Comparison of ENCODE assay signal across 16 cellular contexts in the genomic region with DNA sequence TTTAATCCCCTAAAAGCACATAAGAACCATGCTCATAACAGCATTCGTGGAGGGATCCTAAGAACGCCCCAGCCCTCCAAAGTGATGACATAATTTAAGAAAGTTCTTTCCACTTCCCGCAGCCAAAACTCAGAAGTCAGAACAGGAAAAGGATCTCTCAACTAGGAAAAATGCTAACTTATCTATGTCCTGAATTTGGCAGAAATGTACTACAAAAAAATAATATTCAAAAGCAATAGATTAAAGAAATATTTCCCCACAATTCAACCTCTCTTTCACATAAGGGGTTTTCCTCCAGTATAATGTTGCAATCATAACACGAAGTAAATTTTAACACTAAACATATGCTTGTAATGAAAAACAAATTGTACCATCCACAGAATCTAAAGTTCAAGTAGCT. TPM values are rescaled to one million over a fixed set of nuclear protein-coding genes. Genes with fewer than 3 reads are reported as not detected.
DNase-seq lines count a peak whose midpoint lies in the region; ATAC-seq and TF ChIP-seq lines count a peak whose summit lies in the region.
"Had no signal": no experiment of that assay in that cellular context is flagged by ENCODE, and none has a peak within 500 bp of the region (broad histone marks: within the 10 kb centered on the region; RNA-seq: fewer than 3 reads in every experiment).

No MANE protein-coding gene starts in this region.

- intact Hi-C loops in heart left ventricle (cut with DNase I) (no loop called here), posterior vena cava (cut with DNase I) (no loop called here), vagina (cut with DNase I) (no loop called here)
- intact Hi-C loops in activated T-helper 1 cell treated with anti-CD3 and anti-CD28 coated beads, Interleukin-12 subunit alpha, Interleukin-12 subunit beta, Interleukin-2, Interleukin-4 antibody, amounts not matched to agents 30 ng/mL and 10 ng/mL and 1 ng/mL, durations not matched to agents 14 hours and 24 hours and 36 hours (cut with micrococcal nuclease) = no loop called here

- H3K4me1 Mint-ChIP-seq in activated T-helper 1 cell treated with anti-CD3 and anti-CD28 coated beads, Interleukin-12 subunit alpha, Interleukin-12 subunit beta, Interleukin-2, Interleukin-4 antibody, amounts not matched to agents 30 ng/mL and 10 ng/mL and 1 ng/mL, durations not matched to agents 14 hours and 24 hours and 36 hours (ENCODE audit: low read depth) = peaks cover 14% of the 10 kb centered on the region
- H3K4me1 Mint-ChIP-seq: CD14-positive monocyte had no signal

- H3K27ac ChIP-seq in heart left ventricle = peak overlapping the region; percentile 7 to 89 (median 64)
- H3K27ac ChIP-seq in vagina = peak overlapping the region; percentile 67

- H3K4me3 ChIP-seq in cardiac fibroblast (replicated peaks in 1 of 2; ENCODE audit: low read depth in 2 of 2, low read length in 2 of 2) (no peak overlapping the region), heart left ventricle (no peak overlapping the region), vagina (no peak overlapping the region)

- no peak overlapping the region for H3K4me3 Mint-ChIP-seq in activated T-helper 1 cell treated with anti-CD3 and anti-CD28 coated beads, Interleukin-12 subunit alpha, Interleukin-12 subunit beta, Interleukin-2, Interleukin-4 antibody, amounts not matched to agents 30 ng/mL and 10 ng/mL and 1 ng/mL, durations not matched to agents 14 hours and 24 hours and 36 hours
- H3K4me3 Mint-ChIP-seq: CD14-positive monocyte; memory B cell; stimulated activated naive CD8-positive, alpha-beta T cell treated with anti-CD3 and anti-CD28 coated beads, Interleukin-15, Interleukin-2, amounts not matched to agents 100 ng/mL and 50 ng/mL, for 24 hours; T-helper 2 cell treated with Interferon-gamma antibody and Interleukin-4, amounts not matched to agents 5 μg/mL and 100 μg/mL, for 36 hours had no signal

- DNase-seq in cardiac fibroblast (ENCODE audit: low read depth in 2 of 2) (peak; percentile 33 to 84), heart left ventricle (no peak), posterior vena cava (ENCODE audit: low spot score) (peak; percentile 22), vagina (ENCODE audit: extremely low spot score in 2 of 2) (no peak), hepatic stellate cell (ENCODE audit: low spot score) (no peak), NCI-H2171 (lab: John Stamatoyannopoulos, UW) (no peak)
- DNase-seq in activated T-helper 1 cell treated with anti-CD3 and anti-CD28 coated beads, Interleukin-12 subunit alpha, Interleukin-12 subunit beta, Interleukin-2, Interleukin-4 antibody, amounts not matched to agents 30 ng/mL and 10 ng/mL and 1 ng/mL, durations not matched to agents 14 hours and 24 hours and 36 hours (ENCODE audit: low spot score) = no peak
- DNase-seq: activated CD4-positive, alpha-beta T cell treated with anti-CD3 and anti-CD28 coated beads for 1 hour; DMS79; NCI-H1105 treated with DMSO at 0.1 percent for 48 hours; SHP77 treated with DMSO at 0.1 percent for 48 hours; small intestine had no signal

- peak in 1 of 4 donors; percentile 41 for ATAC-seq in heart left ventricle

- WGBS in heart left ventricle, 4 donors = 51 to 65% (median 59%) methylated on average over 4 of the region's 4 CpGs

- H3K9me3 Mint-ChIP-seq in activated T-helper 1 cell treated with anti-CD3 and anti-CD28 coated beads, Interleukin-12 subunit alpha, Interleukin-12 subunit beta, Interleukin-2, Interleukin-4 antibody, amounts not matched to agents 30 ng/mL and 10 ng/mL and 1 ng/mL, durations not matched to agents 14 hours and 24 hours and 36 hours = peaks cover 4% of the 10 kb centered on the region
- H3K9me3 Mint-ChIP-seq: CD14-positive monocyte; memory B cell; stimulated activated naive CD8-positive, alpha-beta T cell treated with anti-CD3 and anti-CD28 coated beads, Interleukin-15, Interleukin-2, amounts not matched to agents 100 ng/mL and 50 ng/mL, for 24 hours; T-helper 2 cell treated with Interferon-gamma antibody and Interleukin-4, amounts not matched to agents 5 μg/mL and 100 μg/mL, for 36 hours had no signal

- H3K27me3 Mint-ChIP-seq in activated T-helper 1 cell treated with anti-CD3 and anti-CD28 coated beads, Interleukin-12 subunit alpha, Interleukin-12 subunit beta, Interleukin-2, Interleukin-4 antibody, amounts not matched to agents 30 ng/mL and 10 ng/mL and 1 ng/mL, durations not matched to agents 14 hours and 24 hours and 36 hours (ENCODE audit: insufficient read depth) = peaks cover 3% of the 10 kb centered on the region
- H3K27me3 Mint-ChIP-seq: stimulated activated naive CD8-positive, alpha-beta T cell treated with anti-CD3 and anti-CD28 coated beads, Interleukin-15, Interleukin-2, amounts not matched to agents 100 ng/mL and 50 ng/mL, for 24 hours had no signal

- peaks cover 6% of the 10 kb centered on the region for H3K36me3 Mint-ChIP-seq in activated T-helper 1 cell treated with anti-CD3 and anti-CD28 coated beads, Interleukin-12 subunit alpha, Interleukin-12 subunit beta, Interleukin-2, Interleukin-4 antibody, amounts not matched to agents 30 ng/mL and 10 ng/mL and 1 ng/mL, durations not matched to agents 14 hours and 24 hours and 36 hours (ENCODE audit: low read depth)

- H3K9me3 ChIP-seq in heart left ventricle = no peaks in the 10 kb centered on the region
- H3K9me3 ChIP-seq in vagina = no peaks in the 10 kb centered on the region

- TF ChIP-seq CTCF in cardiac fibroblast (IDR thresholded peaks at IDR 0.05; ENCODE audit: low read depth, low read length) (no peak), heart left ventricle (IDR thresholded peaks at IDR 0.05) (no peak), vagina (IDR thresholded peaks at IDR 0.05) (no peak)

- H3K36me3 ChIP-seq in heart left ventricle (peaks cover 0 to 53% (median 45%) of the 10 kb centered on the region in 9 donors), vagina (peaks cover 0 to 47% of the 10 kb centered on the region in 2 donors)

- H3K4me1 ChIP-seq in heart left ventricle = peaks cover 0 to 44% (median 34%) of the 10 kb centered on the region in 12 donors
- no peaks in the 10 kb centered on the region for H3K4me1 ChIP-seq in vagina

- TF ChIP-seq POLR2A in heart left ventricle (IDR thresholded peaks at IDR 0.05) = no peak
- TF ChIP-seq POLR2A in vagina (IDR thresholded peaks at IDR 0.05) = no peak

- no peak overlapping the region for H3K27ac Mint-ChIP-seq in activated T-helper 1 cell treated with anti-CD3 and anti-CD28 coated beads, Interleukin-12 subunit alpha, Interleukin-12 subunit beta, Interleukin-2, Interleukin-4 antibody, amounts not matched to agents 30 ng/mL and 10 ng/mL and 1 ng/mL, durations not matched to agents 14 hours and 24 hours and 36 hours
- H3K27ac Mint-ChIP-seq: memory B cell; stimulated activated naive CD8-positive, alpha-beta T cell treated with anti-CD3 and anti-CD28 coated beads, Interleukin-15, Interleukin-2, amounts not matched to agents 100 ng/mL and 50 ng/mL, for 24 hours; T-helper 2 cell treated with Interferon-gamma antibody and Interleukin-4, amounts not matched to agents 5 μg/mL and 100 μg/mL, for 36 hours had no signal

- H3K27me3 ChIP-seq in heart left ventricle (no peaks in the 10 kb centered on the region), vagina (no peaks in the 10 kb centered on the region)

RNA-seq across cellular contexts. Expression of a gene that starts 23.0 kb away (rescaled TPM):
- total RNA-seq in heart left ventricle (10 to 100 TPM; 12.0 to 18.6 (median 13.3) TPM), posterior vena cava (10 to 100 TPM; 19.7 to 21.6 TPM), vagina (17.4 TPM)
- polyA plus RNA-seq in heart left ventricle = 10 to 100 TPM in 1 of 2 donors, 1 to 10 TPM in 1; 9.9 to 11.2 TPM
- 12.7 and 14.6 TPM in 2 replicates for total RNA-seq in activated T-helper 1 cell treated with anti-CD3 and anti-CD28 coated beads, Interleukin-12 subunit alpha, Interleukin-12 subunit beta, Interleukin-2, Interleukin-4 antibody, amounts not matched to agents 30 ng/mL and 10 ng/mL and 1 ng/mL, durations not matched to agents 14 hours and 24 hours and 36 hours

RNA-seq across cellular contexts. Expression of a gene that starts 41.3 kb away (rescaled TPM):
- 10 to 100 TPM; 28.7 to 47.2 (median 35.5) TPM for total RNA-seq in heart left ventricle
- 10 to 100 TPM in 1 of 2 donors, 1 to 10 TPM in 1; 9.6 to 16.9 TPM for polyA plus RNA-seq in heart left ventricle
- 10 to 100 TPM; 57.5 to 59.6 TPM for total RNA-seq in posterior vena cava
- 51.6 TPM for total RNA-seq in vagina
- total RNA-seq in activated T-helper 1 cell treated with anti-CD3 and anti-CD28 coated beads, Interleukin-12 subunit alpha, Interleukin-12 subunit beta, Interleukin-2, Interleukin-4 antibody, amounts not matched to agents 30 ng/mL and 10 ng/mL and 1 ng/mL, durations not matched to agents 14 hours and 24 hours and 36 hours = 89.2 and 90.9 TPM in 2 replicates

Comparison
In these comparisons a context has a peak if more than half of its experiments do, and no peak if none do; other contexts are left out.
1. DNase-seq: peak in cardiac fibroblast (2 of 2) and posterior vena cava (single experiment); none in heart left ventricle (0 of 5), vagina (0 of 2), activated T-helper 1 cell treated with anti-CD3 and anti-CD28 coated beads, Interleukin-12 subunit alpha, Interleukin-12 subunit beta, Interleukin-2, Interleukin-4 antibody, amounts not matched to agents 30 ng/mL and 10 ng/mL and 1 ng/mL, durations not matched to agents 14 hours and 24 hours and 36 hours (single experiment), hepatic stellate cell (single experiment) and NCI-H2171 (single experiment).